Comparison of ENCODE assay signal across 10 cellular contexts in genomic region chr1:2259668-2260392, GRCh38. TPM values are rescaled to one million over a fixed set of nuclear protein-coding genes. Genes with fewer than 3 reads are reported as not detected.
A peak's percentile ranks its signal among the peaks of the same experiment; 100 is the strongest.
DNase-seq lines count a peak whose midpoint lies in the region; ATAC-seq lines count a peak whose summit lies in the region.
"Had no signal": no experiment of that assay in that cellular context is flagged by ENCODE, and none has a peak within 500 bp of the region (broad histone marks: within the 10 kb centered on the region; RNA-seq: fewer than 3 reads in every experiment).

No MANE protein-coding gene starts in this region.

- no peaks in the 10 kb centered on the region for H3K9me3 Mint-ChIP-seq in stimulated activated naive CD8-positive, alpha-beta T cell treated with anti-CD3 and anti-CD28 coated beads, Interleukin-15, amount 100 ng/mL, for 72 hours
- peaks cover 1% of the 10 kb centered on the region for H3K9me3 Mint-ChIP-seq in activated naive CD8-positive, alpha-beta T cell treated with anti-CD3 and anti-CD28 coated beads for 36 hours

- no peak for ATAC-seq in stimulated activated naive CD8-positive, alpha-beta T cell treated with anti-CD3 and anti-CD28 coated beads, Interleukin-15, amount 100 ng/mL, for 72 hours
- no peak for ATAC-seq in stimulated activated naive CD8-positive, alpha-beta T cell treated with anti-CD3 and anti-CD28 coated beads, Interleukin-15, Interleukin-2, amounts not matched to agents 100 U/mL and 50 U/mL, for 24 hours
- ATAC-seq in GM18502 (IDR thresholded peaks at IDR 0.05; ENCODE audit: poor library complexity, unreplicated experiment) (no peak), HG03139 (IDR thresholded peaks at IDR 0.05; ENCODE audit: unreplicated experiment) (no peak), HG02571 (IDR thresholded peaks at IDR 0.05; ENCODE audit: unreplicated experiment) (no peak)

- no peak for DNase-seq in stimulated activated naive CD8-positive, alpha-beta T cell treated with anti-CD3 and anti-CD28 coated beads, Interleukin-15, amount 100 ng/mL, for 72 hours
- DNase-seq in stimulated activated naive CD8-positive, alpha-beta T cell treated with anti-CD3 and anti-CD28 coated beads, Interleukin-15, Interleukin-2, amounts not matched to agents 100 U/mL and 50 U/mL, for 24 hours, result no peak
- DNase-seq in activated naive CD8-positive, alpha-beta T cell treated with anti-CD3 and anti-CD28 coated beads for 36 hours, result no peak
- DNase-seq in medulla oblongata (ENCODE audit: extremely low spot score) (peak; percentile 67), NCI-H2029 treated with DMSO at 0.1 percent for 48 hours (lab: John Stamatoyannopoulos, UW) (no peak)
- DNase-seq: mesendoderm, stomach had no signal

- no peaks in the 10 kb centered on the region for H3K27me3 Mint-ChIP-seq in stimulated activated naive CD8-positive, alpha-beta T cell treated with anti-CD3 and anti-CD28 coated beads, Interleukin-15, amount 100 ng/mL, for 72 hours
- H3K27me3 Mint-ChIP-seq in activated naive CD8-positive, alpha-beta T cell treated with anti-CD3 and anti-CD28 coated beads for 36 hours, result no peaks in the 10 kb centered on the region

- peaks cover 9% of the 10 kb centered on the region for H3K36me3 Mint-ChIP-seq in activated naive CD8-positive, alpha-beta T cell treated with anti-CD3 and anti-CD28 coated beads for 36 hours

- H3K4me1 Mint-ChIP-seq in stimulated activated naive CD8-positive, alpha-beta T cell treated with anti-CD3 and anti-CD28 coated beads, Interleukin-15, amount 100 ng/mL, for 72 hours, result peaks cover 6% of the 10 kb centered on the region
- peaks cover 47% of the 10 kb centered on the region for H3K4me1 Mint-ChIP-seq in activated naive CD8-positive, alpha-beta T cell treated with anti-CD3 and anti-CD28 coated beads for 36 hours

- peak overlapping the region; percentile 31 to 59 for H3K27ac Mint-ChIP-seq in stimulated activated naive CD8-positive, alpha-beta T cell treated with anti-CD3 and anti-CD28 coated beads, Interleukin-15, amount 100 ng/mL, for 72 hours
- peak overlapping the region; percentile 22 for H3K27ac Mint-ChIP-seq in activated naive CD8-positive, alpha-beta T cell treated with anti-CD3 and anti-CD28 coated beads for 36 hours

- no peak overlapping the region for H3K4me3 Mint-ChIP-seq in stimulated activated naive CD8-positive, alpha-beta T cell treated with anti-CD3 and anti-CD28 coated beads, Interleukin-15, amount 100 ng/mL, for 72 hours
- no peak overlapping the region for H3K4me3 Mint-ChIP-seq in activated naive CD8-positive, alpha-beta T cell treated with anti-CD3 and anti-CD28 coated beads for 36 hours

RNA-seq across cellular contexts. Expression of gene SKI, which starts 31.7 kb away (rescaled TPM):
- total RNA-seq in activated naive CD8-positive, alpha-beta T cell treated with anti-CD3 and anti-CD28 coated beads for 36 hours, result 10 to 100 TPM; 25.4 to 27.3 TPM
